ENCODE assay signal across 7 cellular contexts in genomic region chr7:4794171-4794570, GRCh38. TPM values are rescaled to one million over a fixed set of nuclear protein-coding genes. Genes with fewer than 3 reads are reported as not detected.
A peak's percentile ranks its signal among the peaks of the same experiment; 100 is the strongest.
DNase-seq lines count a peak whose midpoint lies in the region; ATAC-seq and TF ChIP-seq lines count a peak whose summit lies in the region.
"Not testable (repeated sequence)": the region's sequence is repeated elsewhere in the genome, so short reads cannot be mapped to it uniquely, and the experiment has no call there.

No MANE protein-coding gene starts in this region.

- not testable (repeated sequence) for H3K27me3 Mint-ChIP-seq in CD4-positive, alpha-beta T cell; WTC11 (ENCODE audit: low read depth); glutamatergic neuron (ENCODE audit: unreplicated experiment); natural killer cell treated with Interleukin-12 subunit alpha and Interleukin-12 subunit beta and Interleukin-15 and Interleukin-18, amount 100 ng/mL, for 72 hours; stimulated activated naive B cell treated with anti-CD40 and anti-IgM and Interleukin-4, amounts not matched to agents 10 μg/mL and 1 μg/mL and 100 μg/mL, for 72 hours

- 0 out of 2 replicates have a peak overlapping the region, but pooled peaks have one; percentile 8 for H3K4me2 ChIP-seq in HCT116 (ENCODE audit: low read length)

- H3K9ac ChIP-seq in HCT116 (ENCODE audit: low read length), result not testable (repeated sequence)

- not testable (repeated sequence) for H3K9me3 ChIP-seq in CD4-positive, alpha-beta T cell (ENCODE audit: control insufficient read depth, low read length); HCT116 (ENCODE audit: control insufficient read depth in 1 of 2, insufficient read depth in 1 of 2, low read depth in 1 of 2, low read length in 2 of 2)

- peaks cover 20% of the 10 kb centered on the region for H3K36me3 Mint-ChIP-seq in CD4-positive, alpha-beta T cell (ENCODE audit: low read depth)
- H3K36me3 Mint-ChIP-seq in WTC11; glutamatergic neuron (ENCODE audit: unreplicated experiment); natural killer cell treated with Interleukin-12 subunit alpha and Interleukin-12 subunit beta and Interleukin-15 and Interleukin-18, amount 100 ng/mL, for 72 hours: not testable (repeated sequence)
- peaks cover 34 to 35% of the 10 kb centered on the region in 2 donors for H3K36me3 Mint-ChIP-seq in stimulated activated naive B cell treated with anti-CD40 and anti-IgM and Interleukin-4, amounts not matched to agents 10 μg/mL and 1 μg/mL and 100 μg/mL, for 72 hours

- TF ChIP-seq POLR2A in HCT116 (IDR thresholded peaks at IDR 0.05; ENCODE audit: borderline replicate concordance, extremely low read depth, insufficient read depth, insufficient read length), result not testable (repeated sequence)

- intact Hi-C loops in CD4-positive, alpha-beta T cell (cut with DNase I, micrococcal nuclease); HCT116 (cut with micrococcal nuclease): not testable (repeated sequence)

- POLR2A ChIA-PET in CD4-positive, alpha-beta T cell (lab: Charles Lee), result interaction anchor here (0.7 to 4.4 kb wide), 2 partner anchors 19 to 291 kb away, joined by 3 to 63 read pairs; partner anchors contain the start of gene AP5Z1
- POLR2A ChIA-PET in HCT116 (lab: Charles Lee); WTC11 (lab: Charles Lee): not testable (repeated sequence)

- not testable (repeated sequence) for TF ChIP-seq CTCF in CD4-positive, alpha-beta T cell (IDR thresholded peaks at IDR 0.05); HCT116 (IDR thresholded peaks at IDR 0.05 in 2 of 3, conservative IDR thresholded peaks at IDR 0.05 in 1 of 3; ENCODE audit: borderline replicate concordance in 1 of 3, insufficient read depth in 1 of 3, low read depth in 2 of 3, low read length in 2 of 3); WTC11 (IDR thresholded peaks at IDR 0.05); glutamatergic neuron (IDR thresholded peaks at IDR 0.05; ENCODE audit: partially characterized antibody, unreplicated experiment)

- RAD21 ChIA-PET in HCT116 (lab: Charles Lee; ENCODE audit: low non-redundant PET in 1 of 2, low total read pairs in 2 of 2, uncharacterized antibody in 2 of 2, unreplicated experiment in 2 of 2), result not testable (repeated sequence)

- H3K4me1 Mint-ChIP-seq in CD4-positive, alpha-beta T cell (ENCODE audit: low read depth); WTC11; glutamatergic neuron (ENCODE audit: low read depth, unreplicated experiment): not testable (repeated sequence)
- H3K4me1 Mint-ChIP-seq in natural killer cell treated with Interleukin-12 subunit alpha and Interleukin-12 subunit beta and Interleukin-15 and Interleukin-18, amount 100 ng/mL, for 72 hours (ENCODE audit: low read depth in 2 of 2), result peaks cover 0 to 11% of the 10 kb centered on the region in 2 donors
- peaks cover 7 to 28% of the 10 kb centered on the region in 2 donors for H3K4me1 Mint-ChIP-seq in stimulated activated naive B cell treated with anti-CD40 and anti-IgM and Interleukin-4, amounts not matched to agents 10 μg/mL and 1 μg/mL and 100 μg/mL, for 72 hours

- not testable (repeated sequence) for H3K9me3 Mint-ChIP-seq in CD4-positive, alpha-beta T cell; WTC11; glutamatergic neuron (ENCODE audit: unreplicated experiment); natural killer cell treated with Interleukin-12 subunit alpha and Interleukin-12 subunit beta and Interleukin-15 and Interleukin-18, amount 100 ng/mL, for 72 hours; stimulated activated naive B cell treated with anti-CD40 and anti-IgM and Interleukin-4, amounts not matched to agents 10 μg/mL and 1 μg/mL and 100 μg/mL, for 72 hours

- not testable (repeated sequence) for BruUV-seq in HCT116 (replicated peaks; lab: Mats Ljungman, UMichigan)

- H2AFZ ChIP-seq in HCT116 (ENCODE audit: low read depth, low read length, poor library complexity, severe bottlenecking), result not testable (repeated sequence)

- not testable (repeated sequence) for H3K27me3 ChIP-seq in CD4-positive, alpha-beta T cell (ENCODE audit: control insufficient read depth, insufficient read depth, low read length); HCT116 (ENCODE audit: insufficient read depth, low read length)

- not testable (repeated sequence) for ATAC-seq in CD4-positive, alpha-beta T cell (ENCODE audit: poor library complexity); HCT116; WTC11; natural killer cell treated with Interleukin-12 subunit alpha and Interleukin-12 subunit beta and Interleukin-15 and Interleukin-18, amount 100 ng/mL, for 72 hours; stimulated activated naive B cell treated with anti-CD40 and anti-IgM and Interleukin-4, amounts not matched to agents 10 μg/mL and 1 μg/mL and 100 μg/mL, for 72 hours (replicated peaks)

- not testable (repeated sequence) for H3K36me3 ChIP-seq in HCT116 (ENCODE audit: control insufficient read depth in 1 of 2, insufficient read depth in 2 of 2, low read length in 2 of 2)

- peaks cover 2 to 14% of the 10 kb centered on the region in 2 experiments; a peak in 3 of 4 replicates for H3K4me1 ChIP-seq in HCT116 (ENCODE audit: control insufficient read depth in 1 of 2, insufficient read depth in 2 of 2, low read length in 2 of 2)

- DNase-seq in CD4-positive, alpha-beta T cell; HCT116 (ENCODE audit: low read depth, low spot score); WTC11 (ENCODE audit: low spot score); glutamatergic neuron; natural killer cell treated with Interleukin-12 subunit alpha and Interleukin-12 subunit beta and Interleukin-15 and Interleukin-18, amount 100 ng/mL, for 72 hours (ENCODE audit: low spot score); stimulated activated naive B cell treated with anti-CD40 and anti-IgM and Interleukin-4, amounts not matched to agents 10 μg/mL and 1 μg/mL and 100 μg/mL, for 72 hours: not testable (repeated sequence)
- DNase-seq in astrocyte of the hippocampus (ENCODE audit: low read depth, low spot score), result peak; percentile 55

- not testable (repeated sequence) for TF ChIP-seq RAD21 in HCT116 (IDR thresholded peaks at IDR 0.05; ENCODE audit: low read depth)

- not testable (repeated sequence) for H3K79me2 ChIP-seq in HCT116 (ENCODE audit: insufficient read depth, low read length)

- CTCF ChIA-PET in CD4-positive, alpha-beta T cell (lab: Charles Lee), result not testable (repeated sequence)
- CTCF ChIA-PET in HCT116 (lab: Charles Lee) (interaction anchor here (1.0 to 1.2 kb wide), 2 partner anchors 90 to 294 kb away, joined by 3 to 4 read pairs; partner anchors contain the start of gene RADIL), WTC11 (lab: Charles Lee) (interaction anchor here (0.8 to 4.2 kb wide), 5 partner anchors 10 to 446 kb away, joined by 3 to 72 read pairs (median 32); partner anchors contain the start of gene RADIL)

- H4K20me1 ChIP-seq in HCT116 (ENCODE audit: insufficient read depth), result not testable (repeated sequence)

- H3K27ac Mint-ChIP-seq in CD4-positive, alpha-beta T cell; glutamatergic neuron (ENCODE audit: unreplicated experiment); natural killer cell treated with Interleukin-12 subunit alpha and Interleukin-12 subunit beta and Interleukin-15 and Interleukin-18, amount 100 ng/mL, for 72 hours: not testable (repeated sequence)
- H3K27ac Mint-ChIP-seq in WTC11, result peak overlapping the region; percentile 26; the same call in 1 of the 2 replicates
- peak overlapping the region; percentile 53 for H3K27ac Mint-ChIP-seq in stimulated activated naive B cell treated with anti-CD40 and anti-IgM and Interleukin-4, amounts not matched to agents 10 μg/mL and 1 μg/mL and 100 μg/mL, for 72 hours

- H3K4me3 Mint-ChIP-seq in CD4-positive, alpha-beta T cell, result peak overlapping the region; percentile 56
- H3K4me3 Mint-ChIP-seq in WTC11; stimulated activated naive B cell treated with anti-CD40 and anti-IgM and Interleukin-4, amounts not matched to agents 10 μg/mL and 1 μg/mL and 100 μg/mL, for 72 hours: not testable (repeated sequence)
- H3K4me3 Mint-ChIP-seq in glutamatergic neuron (ENCODE audit: unreplicated experiment), result peak overlapping the region; percentile 28
- H3K4me3 Mint-ChIP-seq in natural killer cell treated with Interleukin-12 subunit alpha and Interleukin-12 subunit beta and Interleukin-15 and Interleukin-18, amount 100 ng/mL, for 72 hours, result peak overlapping the region; percentile 6

- not testable (repeated sequence) for H3K27ac ChIP-seq in CD4-positive, alpha-beta T cell (ENCODE audit: low read depth, low read length); HCT116 (ENCODE audit: low read depth, low read length)

- not testable (repeated sequence) for H3K4me3 ChIP-seq in HCT116 (replicated peaks in 1 of 2; ENCODE audit: low read depth in 1 of 2, low read length in 2 of 2)

- not testable (repeated sequence) for H3K9me2 ChIP-seq in HCT116 (ENCODE audit: insufficient read depth)

RNA-seq across cellular contexts. Expression of gene AP5Z1, which starts 18.7 kb away (rescaled TPM):
- total RNA-seq in CD4-positive, alpha-beta T cell, result 100 to 1,000 TPM in 1 of 2 experiments, 10 to 100 TPM in 1; 93.5 to 102 TPM
- total RNA-seq in HCT116 (2021; ENCODE audit: unreplicated experiment) (23.2 TPM), WTC11 (2021) (25.6 to 29.4 TPM (median 27.9 TPM) in 3 replicates), glutamatergic neuron (ENCODE audit: unreplicated experiment) (49.8 TPM)
- 11.1 and 11.5 TPM in 2 replicates for polyA plus RNA-seq in HCT116 (2012)
- total RNA-seq in natural killer cell treated with Interleukin-12 subunit alpha and Interleukin-12 subunit beta and Interleukin-15 and Interleukin-18, amount 100 ng/mL, for 72 hours, result 10 to 100 TPM; 87.3 to 99.4 TPM
